ENCODE assay signal across 8 cellular contexts in genomic region chr21:32771134-32771523, GRCh38. TPM values are rescaled to one million over a fixed set of nuclear protein-coding genes. Genes with fewer than 3 reads are reported as not detected.
DNase-seq lines count a peak whose midpoint lies in the region; ATAC-seq, FAIRE-seq and TF ChIP-seq lines count a peak whose summit lies in the region.

No MANE protein-coding gene starts in this region.

- TF ChIP-seq CTCF in BJ (IDR thresholded peaks at IDR 0.05; ENCODE audit: insufficient read depth, low read depth, low read length) (no peak), OCI-LY3 (IDR thresholded peaks at IDR 0.05; ENCODE audit: low read depth, low read length) (no peak), pancreas (IDR thresholded peaks at IDR 0.05) (no peak)

- no peak for FAIRE-seq in pancreas (lab: Jason Lieb, UNC)

- H2AFZ ChIP-seq in OCI-LY3 (ENCODE audit: low read depth, low read length) = no peak overlapping the region

- H3K9ac ChIP-seq in OCI-LY3 (ENCODE audit: low read length) = peak overlapping the region; percentile 80

- H4K20me1 ChIP-seq in OCI-LY3 (ENCODE audit: insufficient read depth, low read length) = peaks cover 33% of the 10 kb centered on the region

- H3K36me3 ChIP-seq in BJ (ENCODE audit: control insufficient read depth, insufficient read depth, low read length) (peaks cover 2% of the 10 kb centered on the region), OCI-LY3 (replicated peaks; ENCODE audit: low read depth, low read length) (peaks cover 29% of the 10 kb centered on the region), pancreas (no peaks in the 10 kb centered on the region)

- H3K4me3 ChIP-seq in BJ (ENCODE audit: low read depth, low read length) = peak overlapping the region; percentile 70
- H3K4me3 ChIP-seq in OCI-LY3 (ENCODE audit: low read length) = peak overlapping the region; percentile 99
- peak overlapping the region; percentile 68 to 82 (median 76) for H3K4me3 ChIP-seq in pancreas

- WGBS in pancreas, 2 donors = 0 to 1% methylated on average over 36 to 48 of the region's 48 CpGs

- H3K4me1 ChIP-seq in OCI-LY3 (ENCODE audit: low read length) = peaks cover 15% of the 10 kb centered on the region
- peaks cover 3 to 25% (median 22%) of the 10 kb centered on the region in 3 donors for H3K4me1 ChIP-seq in pancreas

- H3K4me2 ChIP-seq in OCI-LY3 (ENCODE audit: low read length) = peak overlapping the region; percentile 76

- DNase-seq in BJ (ENCODE audit: low read depth) (no peak), head of caudate nucleus (peak in 34 of 42 donors; percentile 6 to 61 (median 34)), pancreas (peak; percentile 51 to 85 (median 63)), KBM-7 (no peak)
- peak; percentile 31 for DNase-seq in activated gamma-delta T cell treated with anti-CD3 and anti-CD28 coated beads, Interleukin-2, amount 50 U/mL, for 16 hours (ENCODE audit: low read depth)

- H3K27me3 ChIP-seq in BJ (ENCODE audit: control insufficient read depth, insufficient read depth, low read length) (no peaks in the 10 kb centered on the region), OCI-LY3 (ENCODE audit: low read depth, low read length) (no peaks in the 10 kb centered on the region), pancreas (no peaks in the 10 kb centered on the region)

- in situ Hi-C loops in KBM-7 (cut with MboI; ENCODE audit: low pct_unique_long_range_greater_than_20kb, low sequenced_read_pairs) = no loop called here

- H3K27ac ChIP-seq in OCI-LY3 (ENCODE audit: low read length) = peak overlapping the region; percentile 71
- peak overlapping the region; percentile 79 to 90 (median 86) for H3K27ac ChIP-seq in pancreas

- H3K79me2 ChIP-seq in OCI-LY3 (ENCODE audit: low read length) = peaks cover 63% of the 10 kb centered on the region

- no peaks in the 10 kb centered on the region for H3K9me3 ChIP-seq in OCI-LY3 (ENCODE audit: insufficient read depth, low read length)
- no peaks in the 10 kb centered on the region for H3K9me3 ChIP-seq in pancreas

- POLR2A ChIA-PET in BJ (lab: Charles Lee) = interaction anchor here (0.5 to 0.6 kb wide), 2 partner anchors 27 to 86 kb away, joined by 4 to 8 read pairs; no protein-coding TSS in a partner anchor

- peak; percentile 25 for ATAC-seq in GM18861 (IDR thresholded peaks at IDR 0.05; ENCODE audit: unreplicated experiment)
- peak; percentile 13 for ATAC-seq in HG03060 (IDR thresholded peaks at IDR 0.05; ENCODE audit: low read depth, unreplicated experiment)
- peak; percentile 56 to 68 (median 62) for ATAC-seq in pancreas

- CTCF ChIA-PET in BJ (lab: Yijun Ruan, JAX) = interaction anchor here (0.6 to 2.2 kb wide), 33 partner anchors 10 to 691 kb away, joined by 3 to 12 read pairs (median 4); partner anchors contain the start of gene SYNJ1

- intact Hi-C loops in head of caudate nucleus (cut with DNase I) (loop anchor here (2.0 kb wide), 1 partner anchor 44 kb away; no protein-coding TSS in a partner anchor), pancreas (cut with DNase I) (loop anchor here in 1 of 3 donors (10.0 kb wide), 1 partner anchor 54 kb away; no protein-coding TSS in a partner anchor)

RNA-seq across cellular contexts. Expression of gene PAXBP1, which starts 0.4 kb away (rescaled TPM):
- 6.2 and 13.3 TPM in 2 replicates for polyA plus RNA-seq in BJ (2011; rRNA removed)
- 5.7 and 6.9 TPM in 2 replicates for polyA minus RNA-seq in BJ (2011; rRNA and poly(A)+ RNA removed)
- total RNA-seq in pancreas = 10 to 100 TPM; 13.3 to 22.3 (median 15.9) TPM
- polyA plus RNA-seq in pancreas = 10 to 100 TPM; 16.6 to 29.2 TPM

RNA-seq across cellular contexts. Expression of gene SYNJ1, which starts 43.3 kb away (rescaled TPM):
- polyA plus RNA-seq in BJ (2011; rRNA removed) = 4.2 and 5.0 TPM in 2 replicates
- 3.0 and 3.5 TPM in 2 replicates for polyA minus RNA-seq in BJ (2011; rRNA and poly(A)+ RNA removed)
- total RNA-seq in pancreas = 1 to 10 TPM; 4.3 to 9.9 (median 4.9) TPM
- polyA plus RNA-seq in pancreas = 1 to 10 TPM; 3.5 to 6.1 TPM

Comparison
In these comparisons a context has a peak if more than half of its experiments do, and no peak if none do; other contexts are left out.
1. DNase-seq: peak in activated gamma-delta T cell treated with anti-CD3 and anti-CD28 coated beads, Interleukin-2, amount 50 U/mL, for 16 hours (single experiment), head of caudate nucleus (34 of 42) and pancreas (6 of 6); none in BJ (single experiment) and KBM-7 (single experiment).
2. Peak in every context shown above with its lines, with median percentiles within 50 percentile points of each other: H3K4me3 ChIP-seq and ATAC-seq.